Comparison of ENCODE assay signal across 8 cellular contexts in the genomic region with DNA sequence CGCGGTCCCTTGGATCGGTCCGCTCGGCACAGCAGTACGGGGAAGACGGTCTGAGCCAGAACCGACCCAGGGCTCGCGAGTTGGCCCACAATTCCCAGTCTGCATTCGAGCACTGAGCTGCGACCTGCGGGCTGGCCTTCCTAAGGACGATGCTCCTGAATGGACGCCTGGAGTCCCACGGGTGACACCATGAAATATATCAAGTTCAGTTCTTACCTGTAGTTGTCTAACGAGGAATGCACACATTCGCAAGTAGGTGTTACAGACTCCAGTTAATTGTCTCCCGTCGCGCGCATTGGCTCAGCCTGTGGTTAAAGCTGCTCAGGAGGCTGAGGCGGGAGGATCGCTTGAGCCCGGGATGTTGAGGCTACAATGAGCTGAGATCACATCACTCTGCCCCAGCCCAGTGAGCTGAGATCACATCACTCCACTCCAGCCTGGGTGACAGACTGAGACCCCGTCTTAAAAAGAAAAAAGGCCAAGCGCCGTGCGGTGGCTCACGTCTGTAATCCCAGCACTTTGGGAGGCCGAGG. TPM values are rescaled to one million over a fixed set of nuclear protein-coding genes. Genes with fewer than 3 reads are reported as not detected.
A peak's percentile ranks its signal among the peaks of the same experiment; 100 is the strongest.
DNase-seq lines count a peak whose midpoint lies in the region; ATAC-seq and TF ChIP-seq lines count a peak whose summit lies in the region.

No MANE protein-coding gene starts in this region.

- H3K9me3 ChIP-seq in AG04450 (ENCODE audit: control insufficient read depth, insufficient read depth, low read length), result no peaks in the 10 kb centered on the region; the same call in 1 of the 2 replicates
- no peaks in the 10 kb centered on the region for H3K9me3 ChIP-seq in muscle layer of duodenum (ENCODE audit: control insufficient read depth in 1 of 2, low read length in 2 of 2)

- ATAC-seq in HG02973 (IDR thresholded peaks at IDR 0.05; ENCODE audit: unreplicated experiment) (no peak), GM19324 (IDR thresholded peaks at IDR 0.05; ENCODE audit: low FRiP score, unreplicated experiment) (no peak), GM19455 (IDR thresholded peaks at IDR 0.05; ENCODE audit: unreplicated experiment) (no peak)

- peaks cover 8 to 14% of the 10 kb centered on the region in 2 donors for H3K36me3 ChIP-seq in muscle layer of duodenum (ENCODE audit: control insufficient read depth in 1 of 2, insufficient read depth in 2 of 2, low read length in 2 of 2)

- H3K4me1 ChIP-seq in muscle layer of duodenum (ENCODE audit: control insufficient read depth in 1 of 2, insufficient read depth in 2 of 2, low read length in 2 of 2), result peaks cover 0 to 5% of the 10 kb centered on the region in 2 donors

- DNase-seq in AG04450 (ENCODE audit: low read depth, low spot score), result no peak
- no peak for DNase-seq in LNCaP clone FGC (ENCODE audit: low read depth)
- DNase-seq in choroid plexus epithelial cell (ENCODE audit: low read depth), result no peak
- no peak for DNase-seq in dedifferentiated amniotic fluid mesenchymal stem cell (ENCODE audit: extremely low spot score)

- POLR2A ChIA-PET in AG04450 (lab: Yijun Ruan, JAX), result interaction anchor here (0.7 to 1.0 kb wide), 2 partner anchors 31 to 176 kb away, joined by 3 to 5 read pairs; a partner anchor contains a TSS

- H3K27ac ChIP-seq in AG04450 (ENCODE audit: low read depth, low read length) (peak overlapping the region; percentile 60), muscle layer of duodenum (ENCODE audit: low read length) (peak overlapping the region; percentile 85)

- peak overlapping the region; percentile 86 for H3K4me3 ChIP-seq in AG04450 (ENCODE audit: low read depth, low read length)
- peak overlapping the region; percentile 58 for H3K4me3 ChIP-seq in LNCaP clone FGC (ENCODE audit: low read depth, low read length)
- H3K4me3 ChIP-seq in choroid plexus epithelial cell (ENCODE audit: low read depth, low read length), result peak overlapping the region; percentile 82
- H3K4me3 ChIP-seq in muscle layer of duodenum (ENCODE audit: low read depth in 1 of 2, low read length in 2 of 2), result peak overlapping the region; percentile 79 to 96

- TF ChIP-seq CTCF in AG04450 (IDR thresholded peaks at IDR 0.05; ENCODE audit: low read depth, low read length) (no peak), LNCaP clone FGC (IDR thresholded peaks at IDR 0.05; ENCODE audit: control insufficient read depth, extremely low read depth, insufficient read depth) (no peak), choroid plexus epithelial cell (conservative IDR thresholded peaks at IDR 0.05; ENCODE audit: low read depth, low read length) (no peak)

- CTCF ChIA-PET in AG04450 (lab: Charles Lee), result interaction anchor here (0.6 to 2.5 kb wide), 17 partner anchors 12 to 492 kb away, joined by 3 to 24 read pairs (median 4); no protein-coding TSS in a partner anchor

- H3K27me3 ChIP-seq in AG04450 (ENCODE audit: control insufficient read depth, insufficient read depth, low read length) (no peaks in the 10 kb centered on the region), muscle layer of duodenum (ENCODE audit: low read depth, low read length) (no peaks in the 10 kb centered on the region)

RNA-seq across cellular contexts. Expression of a gene that starts 0.8 kb away (rescaled TPM):
- polyA plus RNA-seq in AG04450 (2011; rRNA removed), result 6.7 and 8.9 TPM in 2 replicates
- polyA minus RNA-seq in AG04450 (2011; rRNA and poly(A)+ RNA removed), result 3.3 and 4.1 TPM in 2 replicates

RNA-seq across cellular contexts. Expression of a gene that starts 30.9 kb away (rescaled TPM):
- 16.1 and 17.0 TPM in 2 replicates for polyA plus RNA-seq in AG04450 (2011; rRNA removed)
- 17.2 and 20.4 TPM in 2 replicates for polyA minus RNA-seq in AG04450 (2011; rRNA and poly(A)+ RNA removed)
